21 cellular contexts compared by ENCODE assay signal in the genomic region with DNA sequence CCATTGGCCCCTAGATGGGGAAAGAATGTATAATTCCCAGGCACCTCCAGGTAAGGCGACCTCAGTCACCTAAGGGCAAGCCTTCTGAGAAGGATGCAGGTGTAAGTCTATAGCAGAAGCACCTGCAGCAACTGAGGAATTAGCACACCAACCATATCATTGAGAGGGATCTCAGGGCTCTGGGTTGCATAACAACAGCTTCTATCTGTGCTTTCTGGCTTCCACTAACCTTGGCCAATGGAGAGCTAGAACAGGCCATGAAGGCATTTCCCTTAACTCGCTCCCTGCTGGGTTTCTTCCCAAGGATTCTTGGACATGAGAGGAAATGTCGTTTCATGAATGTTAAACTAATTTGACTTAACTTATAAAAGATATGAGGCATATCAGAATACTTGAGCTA.
DNase-seq lines count a peak whose midpoint lies in the region; ATAC-seq and TF ChIP-seq lines count a peak whose summit lies in the region.
"Had no signal": no experiment of that assay in that cellular context is flagged by ENCODE, and none has a peak within 500 bp of the region (broad histone marks: within the 10 kb centered on the region; RNA-seq: fewer than 3 reads in every experiment).

No MANE protein-coding gene starts in this region.

- no peaks in the 10 kb centered on the region for H3K79me1 ChIP-seq in trophoblast cell (ENCODE audit: low read length)

- no peak overlapping the region for H3K9ac ChIP-seq in trophoblast cell (ENCODE audit: low read length)

- H3K4me3 ChIP-seq in ascending aorta = no peak overlapping the region
- H3K4me3 ChIP-seq in trophoblast cell (ENCODE audit: low read depth, low read length) = no peak overlapping the region
- H3K4me3 ChIP-seq: SJSA1 had no signal

- no peak for TF ChIP-seq CTCF in ascending aorta (IDR thresholded peaks at IDR 0.05)

- H4K8ac ChIP-seq in trophoblast cell (ENCODE audit: low read depth, low read length) = no peak overlapping the region

- no CpG with 5 or more reads among the region's 3 CpGs for WGBS in trophoblast cell (ENCODE audit: extremely low coverage, insufficient coverage, insufficient read length)

- no peak overlapping the region for H3K23ac ChIP-seq in trophoblast cell (ENCODE audit: low read length)

- no peak overlapping the region for H2BK120ac ChIP-seq in trophoblast cell (ENCODE audit: insufficient read depth, low read length, poor library complexity)

- no peak overlapping the region for H2AK5ac ChIP-seq in trophoblast cell (ENCODE audit: low read length)

- intact Hi-C loops in ascending aorta (cut with DNase I) = loop anchor here (10.0 kb wide), 1 partner anchor 631 kb away; no protein-coding TSS in a partner anchor

- H2BK5ac ChIP-seq in trophoblast cell (ENCODE audit: low read depth, low read length, poor library complexity) = no peak overlapping the region

- H3K4me2 ChIP-seq in trophoblast cell (ENCODE audit: low read length) = no peak overlapping the region

- H3K27ac ChIP-seq in ascending aorta (peak overlapping the region; percentile 47 to 68), trophoblast cell (ENCODE audit: low read depth, low read length) (no peak overlapping the region)
- H3K27ac ChIP-seq: HL-60, SJSA1 had no signal

- H3K9me3 ChIP-seq in ascending aorta = no peaks in the 10 kb centered on the region
- H3K9me3 ChIP-seq in trophoblast cell (ENCODE audit: insufficient read depth, low read depth, low read length) = no peaks in the 10 kb centered on the region
- H3K9me3 ChIP-seq: SJSA1 had no signal

- H4K91ac ChIP-seq in trophoblast cell (ENCODE audit: low read depth, low read length) = no peak overlapping the region

- no peaks in the 10 kb centered on the region for H3K79me2 ChIP-seq in trophoblast cell (ENCODE audit: control insufficient read depth, insufficient read depth, low read length, poor library complexity)

- H2BK12ac ChIP-seq in trophoblast cell (ENCODE audit: low read length) = no peak overlapping the region

- DNase-seq in ELF-1 (ENCODE audit: low read depth, low spot score) (peak; percentile 70), ascending aorta (ENCODE audit: low spot score in 2 of 2) (no peak), iPS DF 19.7 (ENCODE audit: low read depth, low spot score) (peak; percentile 76), trophoblast cell (peak; percentile 29 to 58), HuH-7.5 (ENCODE audit: low spot score) (no peak), GDM1 (lab: John Stamatoyannopoulos, UW) (no peak), globus pallidus (ENCODE audit: low spot score) (no peak)
- DNase-seq: DMS53, EL, HFFc6, KBM-7, MM.1S, NCI-H1105, NCI-H146, NCI-H2029 treated with DMSO at 0.1 percent for 48 hours, NCI-H526, OCI-M1 had no signal

- H3K36me3 ChIP-seq in ascending aorta (no peaks in the 10 kb centered on the region), trophoblast cell (ENCODE audit: control insufficient read depth in 1 of 2, insufficient read depth in 2 of 2, low read length in 2 of 2) (no peaks in the 10 kb centered on the region)
- H3K36me3 ChIP-seq: SJSA1 had no signal

- H3K18ac ChIP-seq in trophoblast cell (ENCODE audit: low read length) = no peak overlapping the region

- no peak overlapping the region for H2AFZ ChIP-seq in trophoblast cell (ENCODE audit: insufficient read depth, low read length, poor library complexity)

- H3K14ac ChIP-seq in trophoblast cell (ENCODE audit: low read length) = no peak overlapping the region

- no peak overlapping the region for H3K4ac ChIP-seq in trophoblast cell (ENCODE audit: low read depth, low read length)

- no peak for ATAC-seq in HG03342 (IDR thresholded peaks at IDR 0.05; ENCODE audit: unreplicated experiment)
- ATAC-seq: HepG2 had no signal

- H3K27me3 ChIP-seq in ascending aorta = no peaks in the 10 kb centered on the region
- no peaks in the 10 kb centered on the region for H3K27me3 ChIP-seq in trophoblast cell (ENCODE audit: insufficient read depth, low read length)
- H3K27me3 ChIP-seq: SJSA1 had no signal

- H3K4me1 ChIP-seq in ascending aorta (peaks cover 0 to 5% of the 10 kb centered on the region in 2 donors), trophoblast cell (ENCODE audit: control insufficient read depth in 1 of 2, insufficient read depth in 2 of 2, low read length in 2 of 2) (no peaks in the 10 kb centered on the region)
- H3K4me1 ChIP-seq: SJSA1 had no signal

- no peak overlapping the region for H4K12ac ChIP-seq in trophoblast cell (ENCODE audit: low read depth, low read length)

Comparison
In these comparisons a context has a peak if more than half of its experiments do, and no peak if none do; other contexts are left out.
1. DNase-seq: peak in ELF-1 (single experiment), iPS DF 19.7 (single experiment) and trophoblast cell (2 of 2); none in ascending aorta (0 of 2), HuH-7.5 (single experiment), GDM1 (single experiment) and globus pallidus (single experiment).